In the genomic region with DNA sequence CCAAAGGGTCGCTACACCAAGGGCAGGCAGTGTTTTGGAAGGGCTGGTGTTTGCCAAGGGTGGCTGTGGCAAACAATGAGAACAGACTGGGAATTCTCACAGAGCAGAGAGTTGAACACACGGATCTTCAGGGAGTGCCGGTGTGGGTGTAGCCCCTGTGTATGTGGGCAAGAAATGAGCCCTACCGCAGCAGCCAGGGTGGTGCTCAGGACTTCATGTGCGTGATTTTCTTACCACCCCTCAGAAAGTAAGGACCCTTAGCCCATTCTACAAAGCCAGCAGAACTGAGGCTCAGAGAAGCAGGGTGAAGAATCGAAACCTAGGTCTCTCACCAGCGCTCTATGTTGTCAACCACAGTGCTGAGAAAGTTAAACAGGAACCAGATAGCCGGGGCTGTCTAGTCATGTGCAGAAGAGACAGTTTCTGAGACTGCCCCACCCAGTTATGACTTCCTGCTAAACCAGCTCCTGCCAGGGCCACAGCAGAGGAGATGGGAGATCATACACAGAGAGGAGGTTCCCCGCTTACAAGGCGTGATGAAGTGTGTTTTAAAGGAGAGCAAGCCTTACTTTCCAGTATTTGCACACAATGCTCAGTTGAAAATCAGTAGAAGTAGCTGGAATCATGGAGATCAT, we compare ENCODE assay signal across 8 cellular contexts. TPM values are rescaled to one million over a fixed set of nuclear protein-coding genes. Genes with fewer than 3 reads are reported as not detected.
DNase-seq lines count a peak whose midpoint lies in the region; ATAC-seq, FAIRE-seq and TF ChIP-seq lines count a peak whose summit lies in the region.

No MANE protein-coding gene starts in this region.

- no TSS peak for BruUV-seq in K562 (replicated peaks; lab: Mats Ljungman, UMichigan)

- peak overlapping the region; percentile 99 for H3K27ac Mint-ChIP-seq in T-helper 17 cell
- peak overlapping the region; percentile 89 for H3K27ac Mint-ChIP-seq in stimulated activated naive CD8-positive, alpha-beta T cell treated with anti-CD3 and anti-CD28 coated beads, Interleukin-15, Interleukin-2, amounts not matched to agents 100 ng/mL and 50 ng/mL, for 24 hours

- TF ChIP-seq RAD21 in K562 (CRISPR knock-in tag; conservative IDR thresholded peaks at IDR 0.05 in 1 of 2, IDR thresholded peaks at IDR 0.05 in 1 of 2) = peak in 1 of 2 experiments; percentile 12; a peak in 1 of 4 replicates

- H4K20me1 ChIP-seq in K562 (replicated peaks; ENCODE audit: control insufficient read depth, insufficient read depth, low read length) = no peaks in the 10 kb centered on the region

- CTCF ChIA-PET in K562 (lab: Yijun Ruan, JAX; ENCODE audit: low intra/inter-chr PET ratio) = interaction anchor here (0.6 kb wide), 1 partner anchor 10 kb away, joined by 3 read pairs; no protein-coding TSS in a partner anchor

- in situ Hi-C loops in K562 (cut with MboI) = no loop called here

- TF ChIP-seq POLR2A in K562 (conservative IDR thresholded peaks at IDR 0.05) = no peak; the same call in 1 of the 2 replicates

- POLR2A ChIA-PET in K562 (lab: Yijun Ruan, JAX) = interaction anchor here (0.5 to 1.0 kb wide), 5 partner anchors 10 to 1825 kb away, joined by 3 to 7 read pairs (median 4); partner anchors contain the start of gene MORC3

- H3K79me2 ChIP-seq in K562 (ENCODE audit: control insufficient read depth, insufficient read depth, low read length) = no peaks in the 10 kb centered on the region

- peak overlapping the region; percentile 90 for H3K4me3 Mint-ChIP-seq in T-helper 17 cell
- H3K4me3 Mint-ChIP-seq in stimulated activated naive CD8-positive, alpha-beta T cell treated with anti-CD3 and anti-CD28 coated beads, Interleukin-15, Interleukin-2, amounts not matched to agents 100 ng/mL and 50 ng/mL, for 24 hours = peak overlapping the region; percentile 72

- H3K9me3 Mint-ChIP-seq in stimulated activated naive CD8-positive, alpha-beta T cell treated with anti-CD3 and anti-CD28 coated beads, Interleukin-15, Interleukin-2, amounts not matched to agents 100 ng/mL and 50 ng/mL, for 24 hours = no peaks in the 10 kb centered on the region

- TF ChIP-seq CTCF in K562 (IDR thresholded peaks at IDR 0.05 in 2 of 3, conservative IDR thresholded peaks at IDR 0.05 in 1 of 3; ENCODE audit: insufficient read depth in 2 of 3, low read depth in 1 of 3, low read length in 3 of 3) = no peak

- H3K4me1 Mint-ChIP-seq in T-helper 17 cell = peaks cover 28% of the 10 kb centered on the region
- H3K4me1 Mint-ChIP-seq in stimulated activated naive CD8-positive, alpha-beta T cell treated with anti-CD3 and anti-CD28 coated beads, Interleukin-15, Interleukin-2, amounts not matched to agents 100 ng/mL and 50 ng/mL, for 24 hours (ENCODE audit: low read depth) = peaks cover 34% of the 10 kb centered on the region

- H2AFZ ChIP-seq in K562 (ENCODE audit: low read depth, low read length) = peak overlapping the region; percentile 95

- H3K4me3 ChIP-seq in K562 = peak overlapping the region; percentile 8; the same call in 1 of the 2 replicates
- peak overlapping the region; percentile 23 for H3K4me3 ChIP-seq in mononuclear cell (ENCODE audit: low read length)

- no peaks in the 10 kb centered on the region for H3K36me3 Mint-ChIP-seq in T-helper 17 cell (ENCODE audit: low read depth)
- peaks cover 5% of the 10 kb centered on the region for H3K36me3 Mint-ChIP-seq in stimulated activated naive CD8-positive, alpha-beta T cell treated with anti-CD3 and anti-CD28 coated beads, Interleukin-15, Interleukin-2, amounts not matched to agents 100 ng/mL and 50 ng/mL, for 24 hours (ENCODE audit: low read depth)

- H3K27me3 ChIP-seq in K562 (ENCODE audit: control insufficient read depth in 2 of 2, insufficient read depth in 2 of 2, low read length in 2 of 2) = peaks cover 0 to 2% of the 10 kb centered on the region in 2 experiments; a peak in 2 of 5 replicates
- no peaks in the 10 kb centered on the region for H3K27me3 ChIP-seq in mononuclear cell (ENCODE audit: insufficient read depth, low read length)

- no peaks in the 10 kb centered on the region for H3K9me1 ChIP-seq in K562 (ENCODE audit: control insufficient read depth, insufficient read depth, low read length)

- peak overlapping the region; percentile 52; the same call in 2 of the 3 replicates for H3K27ac ChIP-seq in K562 (ENCODE audit: extremely low read depth, low read depth, low read length)

- H3K9ac ChIP-seq in K562 (ENCODE audit: insufficient read depth in 1 of 2, low read depth in 2 of 2, low read length in 2 of 2) = peak overlapping the region; percentile 21 to 38; a peak in 2 of 4 replicates

- 20% methylated on average over 10 of the region's 10 CpGs for whole genome bisulfite sequencing in K562 (ENCODE audit: insufficient coverage, low coverage, missing lambda C conversion rate)

- 0 out of 2 replicates have a peak, but pooled peaks have one; percentile 36 for TF ChIP-seq EP300 in K562 (IDR thresholded peaks at IDR 0.05; ENCODE audit: low read length)

- H3K36me3 ChIP-seq in K562 (ENCODE audit: control insufficient read depth, insufficient read depth, low read length) = no peaks in the 10 kb centered on the region

- intact Hi-C loops in K562 (cut with micrococcal nuclease) = loop anchor here (1.0 kb wide), 1 partner anchor 22 kb away; the partner anchor contains the start of gene MORC3

- H3K4me2 ChIP-seq in K562 (ENCODE audit: insufficient read depth, low read length) = peak overlapping the region; percentile 73

- peak; percentile 44 for DNase-seq in AG08396 (ENCODE audit: low spot score)
- peak; percentile 92 for DNase-seq in GM19240 (ENCODE audit: insufficient read length, low spot score)
- peak; percentile 22 to 50 (median 50) for DNase-seq in T-helper 17 cell
- DNase-seq in K562 (ENCODE audit: extremely low read depth in 1 of 4, low spot score in 3 of 4) = peak; percentile 44 to 82 (median 64)
- no peak for DNase-seq in NCI-H2196 (lab: John Stamatoyannopoulos, UW; ENCODE audit: unreplicated experiment)

- ATAC-seq in HG03432 (IDR thresholded peaks at IDR 0.05; ENCODE audit: unreplicated experiment) = peak; percentile 99
- peak; percentile 99 for ATAC-seq in T-helper 17 cell
- ATAC-seq in K562 = peak; percentile 98

- peak; percentile 90 for FAIRE-seq in K562 (lab: Jason Lieb, UNC)

- H3K9me3 ChIP-seq in T-helper 17 cell (ENCODE audit: control insufficient read depth, low read length, poor library complexity, severe bottlenecking) (no peaks in the 10 kb centered on the region), K562 (replicated peaks; ENCODE audit: control insufficient read depth, insufficient read depth, low read depth, low read length) (no peaks in the 10 kb centered on the region), mononuclear cell (ENCODE audit: low read depth, low read length) (no peaks in the 10 kb centered on the region)

- no peaks in the 10 kb centered on the region for H3K27me3 Mint-ChIP-seq in T-helper 17 cell
- no peaks in the 10 kb centered on the region for H3K27me3 Mint-ChIP-seq in stimulated activated naive CD8-positive, alpha-beta T cell treated with anti-CD3 and anti-CD28 coated beads, Interleukin-15, Interleukin-2, amounts not matched to agents 100 ng/mL and 50 ng/mL, for 24 hours

- H3K4me1 ChIP-seq in K562 (replicated peaks in 1 of 2; ENCODE audit: control insufficient read depth in 2 of 2, insufficient read depth in 2 of 2, low read length in 2 of 2) = peaks cover 4 to 16% of the 10 kb centered on the region in 2 experiments; a peak in 4 of 5 replicates
- H3K4me1 ChIP-seq in mononuclear cell (ENCODE audit: insufficient read depth, low read length) = peaks cover 50% of the 10 kb centered on the region

TF ChIP-seq in K562, 482 proteins besides CTCF, POLR2A, EP300 and RAD21 (continues in another document):
- TF ChIP-seq OTX1 (CRISPR knock-in tag; IDR thresholded peaks at IDR 0.05) (no peak), SMAD2 (IDR thresholded peaks at IDR 0.05; ENCODE audit: low read depth, low read length) (no peak), ZNF384 (IDR thresholded peaks at IDR 0.05; ENCODE audit: low read depth, low read length) (no peak), PRMT5 (CRISPR knock-in tag; IDR thresholded peaks at IDR 0.05) (no peak), PHTF2 (CRISPR knock-in tag; IDR thresholded peaks at IDR 0.05) (no peak), SAFB (IDR thresholded peaks at IDR 0.05; ENCODE audit: borderline replicate concordance, low read depth, low read length) (no peak), MCM2 (IDR thresholded peaks at IDR 0.05; ENCODE audit: low read depth) (no peak), ADNP (tag; IDR thresholded peaks at IDR 0.05) (no peak)
- TF ChIP-seq, protein P1, sequence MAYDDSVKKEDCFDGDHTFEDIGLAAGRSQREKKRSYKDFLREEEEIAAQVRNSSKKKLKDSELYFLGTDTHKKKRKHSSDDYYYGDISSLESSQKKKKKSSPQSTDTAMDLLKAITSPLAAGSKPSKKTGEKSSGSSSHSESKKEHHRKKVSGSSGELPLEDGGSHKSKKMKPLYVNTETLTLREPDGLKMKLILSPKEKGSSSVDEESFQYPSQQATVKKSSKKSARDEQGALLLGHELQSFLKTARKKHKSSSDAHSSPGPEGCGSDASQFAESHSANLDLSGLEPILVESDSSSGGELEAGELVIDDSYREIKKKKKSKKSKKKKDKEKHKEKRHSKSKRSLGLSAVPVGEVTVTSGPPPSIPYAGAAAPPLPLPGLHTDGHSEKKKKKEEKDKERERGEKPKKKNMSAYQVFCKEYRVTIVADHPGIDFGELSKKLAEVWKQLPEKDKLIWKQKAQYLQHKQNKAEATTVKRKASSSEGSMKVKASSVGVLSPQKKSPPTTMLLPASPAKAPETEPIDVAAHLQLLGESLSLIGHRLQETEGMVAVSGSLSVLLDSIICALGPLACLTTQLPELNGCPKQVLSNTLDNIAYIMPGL (CRISPR knock-in tag; IDR thresholded peaks at IDR 0.05) = no peak

RNA-seq across cellular contexts. Expression of gene MORC3, which starts 21.9 kb away (rescaled TPM):
- total RNA-seq in T-helper 17 cell (10 to 100 TPM; 45.2 to 51.0 TPM), K562 (2014; rRNA removed) (34.5 and 48.6 TPM in 2 replicates), K562 (2014; rRNA removed; fragmentation: Illumina TruSeq; extraction: Trizol) (53.7 and 61.1 TPM in 2 replicates), K562 (2015; rRNA removed; fragmentation: Illumina TruSeq; extraction: Trizol) (46.0 and 52.1 TPM in 2 replicates), K562 (2021) (29.5 and 36.1 TPM in 2 replicates), mononuclear cell (117 TPM)
- 69.1 and 213 TPM in 2 replicates for total RNA-seq in K562 (2011; cell fraction: chromatin; rRNA removed; ENCODE audit: low replicate concordance)
- total RNA-seq in K562 (2011; cell fraction: nucleolus; rRNA removed) = 39.4 and 52.0 TPM in 2 replicates
- total RNA-seq in K562 (2011; cell fraction: nucleoplasm; rRNA removed) = 78.0 and 101 TPM in 2 replicates
- polyA plus RNA-seq in K562 (2011; rRNA removed) (34.6 and 43.4 TPM in 2 replicates), K562 (2014; fragmentation: Illumina TruSeq; extraction: Trizol) (30.0 and 36.0 TPM in 2 replicates), K562 (2014; fragmentation: Nextera tagmentation; extraction: Ambion mirVana) (10 to 100 TPM; 12.7 to 20.5 TPM), K562 (2014; rRNA removed) (26.1 and 30.6 TPM in 2 replicates)
- 4.9 and 13.5 TPM in 2 replicates for polyA plus RNA-seq in K562 (2011; cell fraction: cytosol; rRNA removed)
- polyA plus RNA-seq in K562 (2011; cell fraction: nucleus; rRNA removed) = 19.9 and 29.4 TPM in 2 replicates
- polyA plus RNA-seq in K562 (2012) = 16.6 and 19.7 TPM in 2 replicates
- 86.5 and 93.2 TPM in 2 replicates for polyA minus RNA-seq in K562 (2011; rRNA and poly(A)+ RNA removed)
- 19.8 and 24.6 TPM in 2 replicates for polyA minus RNA-seq in K562 (2011; cell fraction: cytosol; rRNA and poly(A)+ RNA removed)
- polyA minus RNA-seq in K562 (2011; cell fraction: nucleus; rRNA and poly(A)+ RNA removed) = 31.8 and 54.8 TPM in 2 replicates
